Comparison of ENCODE assay signal across 12 cellular contexts in genomic region chr7:5776894-5777645, GRCh38. TPM values are rescaled to one million over a fixed set of nuclear protein-coding genes. Genes with fewer than 3 reads are reported as not detected.
DNase-seq lines count a peak whose midpoint lies in the region; ATAC-seq and TF ChIP-seq lines count a peak whose summit lies in the region.
"Had no signal": no experiment of that assay in that cellular context is flagged by ENCODE, and none has a peak within 500 bp of the region (broad histone marks: within the 10 kb centered on the region; RNA-seq: fewer than 3 reads in every experiment).

No MANE protein-coding gene starts in this region.

- peak overlapping the region; percentile 78 for H3K27ac Mint-ChIP-seq in activated CD4-positive, alpha-beta T cell treated with anti-CD3 and anti-CD28 coated beads, Interleukin-2, amount 10 ng/mL, durations not matched to agents 24 days and 14 days
- H3K27ac Mint-ChIP-seq in activated naive CD8-positive, alpha-beta T cell, result peak overlapping the region; percentile 89

- intact Hi-C loops in activated CD4-positive, alpha-beta T cell treated with anti-CD3 and anti-CD28 coated beads, Interleukin-2, amount 10 ng/mL, durations not matched to agents 24 days and 14 days (cut with micrococcal nuclease), result no loop called here

- H3K36me3 Mint-ChIP-seq in activated CD4-positive, alpha-beta T cell treated with anti-CD3 and anti-CD28 coated beads, Interleukin-2, amount 10 ng/mL, durations not matched to agents 24 days and 14 days (ENCODE audit: low read depth), result peaks cover 37% of the 10 kb centered on the region
- peaks cover 2% of the 10 kb centered on the region for H3K36me3 Mint-ChIP-seq in activated naive CD8-positive, alpha-beta T cell

- H3K4me1 Mint-ChIP-seq in activated CD4-positive, alpha-beta T cell treated with anti-CD3 and anti-CD28 coated beads, Interleukin-2, amount 10 ng/mL, durations not matched to agents 24 days and 14 days, result peaks cover 56% of the 10 kb centered on the region
- H3K4me1 Mint-ChIP-seq in activated naive CD8-positive, alpha-beta T cell (ENCODE audit: low read depth), result peaks cover 70% of the 10 kb centered on the region

- H4K20me1 ChIP-seq in KMS-11 (ENCODE audit: insufficient read depth) (peaks cover 32% of the 10 kb centered on the region), hepatocyte (ENCODE audit: insufficient read depth, poor library complexity, severe bottlenecking) (peaks cover 74% of the 10 kb centered on the region)

- DNase-seq in activated CD4-positive, alpha-beta T cell treated with anti-CD3 and anti-CD28 coated beads, Interleukin-2, amount 10 ng/mL, durations not matched to agents 24 days and 14 days, result peak; percentile 77
- no peak for DNase-seq in activated CD4-positive, alpha-beta T cell treated with anti-CD3 and anti-CD28 coated beads, Interleukin-2, amount 50 U/mL, for 1 hour
- DNase-seq in hepatocyte (ENCODE audit: low spot score), result no peak
- DNase-seq: EL, KBM-7, NCI-H2107 had no signal

- no peak for TF ChIP-seq POLR2A in GM18505 (IDR thresholded peaks at IDR 0.05; ENCODE audit: borderline replicate concordance, extremely low read depth, insufficient read depth, insufficient read length)

- H2AFZ ChIP-seq in KMS-11 (ENCODE audit: low read depth) (no peak overlapping the region), hepatocyte (no peak overlapping the region)

- H3K9me3 ChIP-seq in neutrophil (no peaks in the 10 kb centered on the region), hepatocyte (ENCODE audit: low read depth) (no peaks in the 10 kb centered on the region)
- H3K9me3 ChIP-seq: vagina had no signal

- H3K27me3 ChIP-seq in KMS-11 (ENCODE audit: insufficient read depth, low read depth) (no peaks in the 10 kb centered on the region), neutrophil (no peaks in the 10 kb centered on the region), hepatocyte (no peaks in the 10 kb centered on the region)
- H3K27me3 ChIP-seq: vagina had no signal

- H3K9ac ChIP-seq in KMS-11, result no peak overlapping the region

- WGBS in hepatocyte (ENCODE audit: low lambda C conversion rate, missing lambda C conversion rate), result 77% methylated on average over 9 of the region's 9 CpGs

- no peaks in the 10 kb centered on the region for H3K9me2 ChIP-seq in hepatocyte (replicated peaks; ENCODE audit: insufficient read depth)

- TF ChIP-seq CTCF in KMS-11 (conservative IDR thresholded peaks at IDR 0.05; ENCODE audit: low read depth, low read length) (no peak), neutrophil (IDR thresholded peaks at IDR 0.05) (no peak), hepatocyte (IDR thresholded peaks at IDR 0.05; ENCODE audit: poor library complexity) (no peak)

- H3K79me2 ChIP-seq in KMS-11 (ENCODE audit: insufficient read depth, low read depth) (peaks cover 53% of the 10 kb centered on the region), hepatocyte (peaks cover 82% of the 10 kb centered on the region)

- no peak for ATAC-seq in GM18505 (IDR thresholded peaks at IDR 0.05; ENCODE audit: unreplicated experiment)
- ATAC-seq in HG03457 (IDR thresholded peaks at IDR 0.05; ENCODE audit: unreplicated experiment), result no peak

- peak overlapping the region; percentile 80 for H3K4me3 Mint-ChIP-seq in activated CD4-positive, alpha-beta T cell treated with anti-CD3 and anti-CD28 coated beads, Interleukin-2, amount 10 ng/mL, durations not matched to agents 24 days and 14 days
- H3K4me3 Mint-ChIP-seq in activated naive CD8-positive, alpha-beta T cell, result peak overlapping the region; percentile 86

- peak overlapping the region; percentile 67 for H3K4me2 ChIP-seq in KMS-11
- no peak overlapping the region for H3K4me2 ChIP-seq in hepatocyte

- H3K9me3 Mint-ChIP-seq in activated CD4-positive, alpha-beta T cell treated with anti-CD3 and anti-CD28 coated beads, Interleukin-2, amount 10 ng/mL, durations not matched to agents 24 days and 14 days, result peaks cover 3% of the 10 kb centered on the region
- H3K9me3 Mint-ChIP-seq in activated naive CD8-positive, alpha-beta T cell (ENCODE audit: low read depth), result no peaks in the 10 kb centered on the region

- H3K36me3 ChIP-seq in KMS-11 (ENCODE audit: insufficient read depth) (no peaks in the 10 kb centered on the region), neutrophil (peaks cover 6% of the 10 kb centered on the region), hepatocyte (replicated peaks; ENCODE audit: insufficient read depth, low read depth) (no peaks in the 10 kb centered on the region)
- H3K36me3 ChIP-seq: vagina had no signal

- no peaks in the 10 kb centered on the region for H3K27me3 Mint-ChIP-seq in activated CD4-positive, alpha-beta T cell treated with anti-CD3 and anti-CD28 coated beads, Interleukin-2, amount 10 ng/mL, durations not matched to agents 24 days and 14 days
- no peaks in the 10 kb centered on the region for H3K27me3 Mint-ChIP-seq in activated naive CD8-positive, alpha-beta T cell

- no peak overlapping the region for H3K4me3 ChIP-seq in KMS-11 (IDR thresholded peaks at IDR 0.05; ENCODE audit: insufficient read depth, low read depth, low read length)
- no peak overlapping the region for H3K4me3 ChIP-seq in neutrophil (ENCODE audit: low read depth in 1 of 2, low read length in 1 of 2)
- no peak overlapping the region for H3K4me3 ChIP-seq in hepatocyte
- H3K4me3 ChIP-seq: vagina had no signal

- no peak overlapping the region for H3K27ac ChIP-seq in KMS-11
- peak overlapping the region; percentile 13 for H3K27ac ChIP-seq in neutrophil
- H3K27ac ChIP-seq in hepatocyte, result no peak overlapping the region
- H3K27ac ChIP-seq: vagina had no signal

- peaks cover 43% of the 10 kb centered on the region for H3K4me1 ChIP-seq in KMS-11 (ENCODE audit: low read depth, poor library complexity, severe bottlenecking)
- H3K4me1 ChIP-seq in neutrophil (ENCODE audit: control insufficient read depth in 1 of 2, insufficient read depth in 1 of 2, low read depth in 1 of 2, low read length in 1 of 2), result peaks cover 30 to 43% of the 10 kb centered on the region in 2 experiments
- peaks cover 12% of the 10 kb centered on the region for H3K4me1 ChIP-seq in hepatocyte (ENCODE audit: insufficient read depth)

RNA-seq across cellular contexts. Expression of gene RNF216, which starts 4.4 kb away (rescaled TPM):
- 41.0 and 41.1 TPM in 2 replicates for total RNA-seq in activated CD4-positive, alpha-beta T cell treated with anti-CD3 and anti-CD28 coated beads, Interleukin-2, amount 10 ng/mL, durations not matched to agents 24 days and 14 days
- total RNA-seq in hepatocyte, result 34.8 and 35.3 TPM in 2 replicates
- polyA plus RNA-seq in hepatocyte, result 25.2 and 27.7 TPM in 2 replicates
